In genomic region chr16:50622029-50622428, GRCh38 we compare ENCODE assay signal across 2 cellular contexts.
TF ChIP-seq lines count a peak whose summit lies in the region.

No MANE protein-coding gene starts in this region.

TF ChIP-seq in HepG2, 621 proteins besides CTCF, POLR2A, EP300 and RAD21:
- TF ChIP-seq ATF7 (IDR thresholded peaks at IDR 0.05) (no peak), ATF7 (CRISPR knock-in tag; IDR thresholded peaks at IDR 0.05) (no peak), ZNF704 (CRISPR knock-in tag; IDR thresholded peaks at IDR 0.05; ENCODE audit: borderline replicate concordance) (no peak), CBX1 (IDR thresholded peaks at IDR 0.05; ENCODE audit: low read depth) (no peak), ZNF720 (CRISPR knock-in tag; IDR thresholded peaks at IDR 0.05) (0 out of 2 replicates have a peak, but pooled peaks have one; percentile 37), ZNF75D (CRISPR knock-in tag; IDR thresholded peaks at IDR 0.05; ENCODE audit: borderline replicate concordance) (no peak), NFIB (CRISPR knock-in tag; IDR thresholded peaks at IDR 0.05; ENCODE audit: borderline replicate concordance) (0 out of 2 replicates have a peak, but pooled peaks have one; percentile 65), PCBP2 (optimal IDR thresholded peaks at IDR 0.05; ENCODE audit: low read depth, low read length, poor library complexity, severe bottlenecking) (peak; percentile 75), AGO2 (optimal IDR thresholded peaks at IDR 0.05; ENCODE audit: low read depth, low read length) (peak; percentile 9), ATF2 (CRISPR knock-in tag; IDR thresholded peaks at IDR 0.05) (no peak), ZNF639 (CRISPR knock-in tag; conservative IDR thresholded peaks at IDR 0.05) (no peak), PHF21A (CRISPR knock-in tag; IDR thresholded peaks at IDR 0.05) (no peak), RBM22 (optimal IDR thresholded peaks at IDR 0.05; ENCODE audit: low read length) (peak; percentile 87), PCBP1 (IDR thresholded peaks at IDR 0.05; ENCODE audit: borderline replicate concordance, low read depth, low read length) (0 out of 2 replicates have a peak, but pooled peaks have one; percentile 65), HNRNPH1 (optimal IDR thresholded peaks at IDR 0.05; ENCODE audit: low read depth, low read length) (peak; percentile 38), CENPT (CRISPR knock-in tag; IDR thresholded peaks at IDR 0.05; ENCODE audit: low read depth) (no peak), ARNTL (CRISPR knock-in tag; IDR thresholded peaks at IDR 0.05) (no peak), ZNF430 (CRISPR knock-in tag; IDR thresholded peaks at IDR 0.05) (0 out of 2 replicates have a peak, but pooled peaks have one; percentile 46)

TF ChIP-seq in HEK293, 187 proteins besides CTCF, POLR2A, EP300 and RAD21:
- 0 out of 2 replicates have a peak, but pooled peaks have one; percentile 63 for TF ChIP-seq ZFP3 (tag by site-specific recombination; IDR thresholded peaks at IDR 0.05; ENCODE audit: low read depth)
- TF ChIP-seq KLF8 (tag by site-specific recombination; IDR thresholded peaks at IDR 0.05), result no peak
- TF ChIP-seq MZF1 (tag by site-specific recombination; IDR thresholded peaks at IDR 0.05; ENCODE audit: borderline replicate concordance), result no peak
